ENCODE assay signal across 17 cellular contexts in the genomic region with DNA sequence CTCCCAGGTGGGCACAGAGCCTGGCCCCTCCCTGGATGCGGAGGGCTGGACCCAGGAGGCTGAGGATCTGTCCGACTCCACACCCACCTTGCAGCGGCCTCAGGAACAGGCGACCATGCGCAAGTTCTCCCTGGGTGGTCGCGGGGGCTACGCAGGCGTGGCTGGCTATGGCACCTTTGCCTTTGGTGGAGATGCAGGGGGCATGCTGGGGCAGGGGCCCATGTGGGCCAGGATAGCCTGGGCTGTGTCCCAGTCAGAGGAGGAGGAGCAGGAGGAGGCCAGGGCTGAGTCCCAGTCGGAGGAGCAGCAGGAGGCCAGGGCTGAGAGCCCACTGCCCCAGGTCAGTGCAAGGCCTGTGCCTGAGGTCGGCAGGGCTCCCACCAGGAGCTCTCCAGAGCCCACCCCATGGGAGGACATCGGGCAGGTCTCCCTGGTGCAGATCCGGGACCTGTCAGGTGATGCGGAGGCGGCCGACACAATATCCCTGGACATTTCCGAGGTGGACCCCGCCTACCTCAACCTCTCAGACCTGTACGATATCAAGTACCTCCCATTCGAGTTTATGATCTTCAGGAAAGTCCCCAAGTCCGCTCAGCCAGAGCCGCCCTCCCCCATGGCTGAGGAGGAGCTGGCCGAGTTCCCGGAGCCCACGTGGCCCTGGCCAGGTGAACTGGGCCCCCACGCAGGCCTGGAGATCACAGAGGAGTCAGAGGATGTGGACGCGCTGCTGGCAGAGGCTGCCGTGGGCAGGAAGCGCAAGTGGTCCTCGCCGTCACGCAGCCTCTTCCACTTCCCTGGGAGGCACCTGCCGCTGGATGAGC. TPM values are rescaled to one million over a fixed set of nuclear protein-coding genes. Genes with fewer than 3 reads are reported as not detected.
DNase-seq lines count a peak whose midpoint lies in the region; ATAC-seq and TF ChIP-seq lines count a peak whose summit lies in the region.
"Had no signal": no experiment of that assay in that cellular context is flagged by ENCODE, and none has a peak within 500 bp of the region (broad histone marks: within the 10 kb centered on the region; RNA-seq: fewer than 3 reads in every experiment).

No MANE protein-coding gene starts in this region.

- no peak overlapping the region for H3K27ac ChIP-seq in neuronal stem cell (replicated peaks; ENCODE audit: low read length)
- H3K27ac ChIP-seq: HL-60, neural progenitor cell had no signal

- peak overlapping the region in 1 of 2 donors; percentile 40 for H3K4me3 ChIP-seq in neuronal stem cell (ENCODE audit: low read length in 2 of 2)
- H3K4me3 ChIP-seq: lung, neural progenitor cell, tibial nerve had no signal

- H3K9me3 Mint-ChIP-seq in glutamatergic neuron (ENCODE audit: unreplicated experiment), result peaks cover 4% of the 10 kb centered on the region
- H3K9me3 Mint-ChIP-seq: neural progenitor cell; T-helper 2 cell treated with Interferon-gamma antibody and Interleukin-4, amounts not matched to agents 5 μg/mL and 100 μg/mL, for 36 hours had no signal

- H4K91ac ChIP-seq in neuronal stem cell (ENCODE audit: low read depth, low read length, poor library complexity), result no peak overlapping the region

- no peak overlapping the region for H3K27ac Mint-ChIP-seq in glutamatergic neuron (ENCODE audit: unreplicated experiment)
- H3K27ac Mint-ChIP-seq: T-helper 2 cell treated with Interferon-gamma antibody and Interleukin-4, amounts not matched to agents 5 μg/mL and 100 μg/mL, for 36 hours had no signal

- H2BK15ac ChIP-seq in neuronal stem cell (ENCODE audit: low read length), result no peak overlapping the region

- H3K23ac ChIP-seq in neuronal stem cell (ENCODE audit: low read depth, low read length, poor library complexity), result peak overlapping the region; percentile 73

- peak overlapping the region; percentile 72 for H2BK120ac ChIP-seq in neuronal stem cell (ENCODE audit: low read depth, low read length)

- no peak for ATAC-seq in HG02970 (IDR thresholded peaks at IDR 0.05; ENCODE audit: low FRiP score, unreplicated experiment)

- H4K8ac ChIP-seq in neuronal stem cell (ENCODE audit: low read depth, low read length), result no peak overlapping the region

- H2AK5ac ChIP-seq in neuronal stem cell (ENCODE audit: low read depth, low read length), result peak overlapping the region; percentile 56

- no peaks in the 10 kb centered on the region for H3K36me3 ChIP-seq in neuronal stem cell (replicated peaks in 1 of 2; ENCODE audit: control insufficient read depth in 2 of 2, insufficient read depth in 2 of 2, low read length in 2 of 2)
- H3K36me3 ChIP-seq: neural progenitor cell, tibial nerve had no signal

- H3K4me3 Mint-ChIP-seq in glutamatergic neuron (ENCODE audit: unreplicated experiment), result no peak overlapping the region
- H3K4me3 Mint-ChIP-seq: neural progenitor cell; T-helper 2 cell treated with Interferon-gamma antibody and Interleukin-4, amounts not matched to agents 5 μg/mL and 100 μg/mL, for 36 hours had no signal

- no peaks in the 10 kb centered on the region for H3K4me1 ChIP-seq in neuronal stem cell (ENCODE audit: control insufficient read depth in 2 of 2, insufficient read depth in 1 of 2, low read depth in 1 of 2, low read length in 2 of 2)
- H3K4me1 ChIP-seq: neural progenitor cell had no signal

- no peaks in the 10 kb centered on the region for H3K27me3 Mint-ChIP-seq in glutamatergic neuron (ENCODE audit: unreplicated experiment)

- H2BK12ac ChIP-seq in neuronal stem cell (ENCODE audit: low read length), result no peak overlapping the region

- H3K36me3 Mint-ChIP-seq in glutamatergic neuron (ENCODE audit: unreplicated experiment), result no peaks in the 10 kb centered on the region
- H3K36me3 Mint-ChIP-seq: neural progenitor cell had no signal

- no peak for TF ChIP-seq CTCF in glutamatergic neuron (IDR thresholded peaks at IDR 0.05; ENCODE audit: partially characterized antibody, unreplicated experiment)

- H3K14ac ChIP-seq in neuronal stem cell (ENCODE audit: low read length), result peak overlapping the region; percentile 38

- in situ Hi-C loops in ACHN (cut with HindIII; ENCODE audit: low pct_ligation_motif_present, low pct_unique_long_range_greater_than_20kb, low sequenced_read_pairs), result no loop called here

- no peak overlapping the region for H3K18ac ChIP-seq in neuronal stem cell (ENCODE audit: low read length)

- H2AFZ ChIP-seq in neuronal stem cell (ENCODE audit: low read length), result no peak overlapping the region
- H2AFZ ChIP-seq: neural progenitor cell had no signal

- no peak overlapping the region for H3K4ac ChIP-seq in neuronal stem cell (ENCODE audit: low read length)

- no peak overlapping the region for H3K9ac ChIP-seq in neuronal stem cell (ENCODE audit: low read depth, low read length, poor library complexity)
- H3K9ac ChIP-seq: neural progenitor cell had no signal

- peaks cover 0 to 3% (median 0%) of the 10 kb centered on the region in 3 experiments for H3K27me3 ChIP-seq in neuronal stem cell (ENCODE audit: control insufficient read depth in 3 of 3, insufficient read depth in 3 of 3, low read depth in 1 of 3, low read length in 3 of 3)

- DNase-seq in ACHN (peak; percentile 12), NCI-H2196 (lab: John Stamatoyannopoulos, UW; ENCODE audit: unreplicated experiment) (peak; percentile 31), glutamatergic neuron (peak; percentile 13), neuronal stem cell (ENCODE audit: low spot score) (no peak), NAMALWA (ENCODE audit: low spot score) (no peak), SIG-M5 (lab: John Stamatoyannopoulos, UW) (no peak), CD1c-positive myeloid dendritic cell (ENCODE audit: extremely low spot score) (no peak)
- DNase-seq: activated CD4-positive, alpha-beta T cell treated with anti-CD3 and anti-CD28 coated beads, Interleukin-2, amount 50 U/mL, for 1 hour; DMS 273 treated with DMSO at 0.1 percent for 48 hours; MM.1S; NCI-H2171 treated with DMSO at 0.1 percent for 48 hours had no signal

- no peaks in the 10 kb centered on the region for H3K9me3 ChIP-seq in neuronal stem cell (replicated peaks in 1 of 2; ENCODE audit: control insufficient read depth in 2 of 2, insufficient read depth in 1 of 2, low read depth in 1 of 2, low read length in 2 of 2)
- H3K9me3 ChIP-seq: tibial nerve had no signal

- H3K4me1 Mint-ChIP-seq in glutamatergic neuron (ENCODE audit: low read depth, unreplicated experiment), result no peaks in the 10 kb centered on the region
- H3K4me1 Mint-ChIP-seq: neural progenitor cell had no signal

- WGBS in neuronal stem cell (ENCODE audit: extremely low coverage in 2 of 2, insufficient read length in 2 of 2, insufficient replicate concordance in 1 of 2), 2 donors, result no CpG with 5 or more reads among the region's 34 CpGs

- H2BK5ac ChIP-seq in neuronal stem cell (ENCODE audit: low read length), result no peak overlapping the region

- H3K4me2 ChIP-seq in neuronal stem cell (ENCODE audit: insufficient read depth, low read length, poor library complexity, severe bottlenecking), result no peak overlapping the region
- H3K4me2 ChIP-seq: neural progenitor cell had no signal

- peaks cover 2% of the 10 kb centered on the region for H3K79me1 ChIP-seq in neuronal stem cell (ENCODE audit: low read depth, low read length)

RNA-seq across cellular contexts. Expression of gene TRIM11, which starts 34.2 kb away (rescaled TPM):
- total RNA-seq in glutamatergic neuron (ENCODE audit: unreplicated experiment), result 41.0 TPM
- 13.5 TPM for polyA plus RNA-seq in neuronal stem cell (2013, experiment 1 of 2)
- 13.3 TPM for polyA plus RNA-seq in neuronal stem cell (2013, experiment 2 of 2)

RNA-seq across cellular contexts. Expression of gene TRIM17, which starts 44.3 kb away (rescaled TPM):
- not detected for total RNA-seq in glutamatergic neuron (ENCODE audit: unreplicated experiment)
- 4.1 TPM for polyA plus RNA-seq in neuronal stem cell (2013, experiment 1 of 2)
- polyA plus RNA-seq in neuronal stem cell (2013, experiment 2 of 2), result 3.7 TPM

Comparison
In these comparisons a context has a peak if more than half of its experiments do, and no peak if none do; other contexts are left out.
1. DNase-seq: peak in ACHN (single experiment), NCI-H2196 (single experiment) and glutamatergic neuron (single experiment); none in neuronal stem cell (single experiment), NAMALWA (single experiment), SIG-M5 (single experiment) and CD1c-positive myeloid dendritic cell (single experiment).